8 cellular contexts compared by ENCODE assay signal in genomic region chr19:29260477-29261317, GRCh38. TPM values are rescaled to one million over a fixed set of nuclear protein-coding genes. Genes with fewer than 3 reads are reported as not detected.
DNase-seq lines count a peak whose midpoint lies in the region; ATAC-seq and TF ChIP-seq lines count a peak whose summit lies in the region.

No MANE protein-coding gene starts in this region.

- H3K4me3 Mint-ChIP-seq in mesothelial cell of epicardium, result no peak overlapping the region

- CTCF ChIA-PET in A673 (lab: Charles Lee), result no interaction called here

- H3K36me3 Mint-ChIP-seq in mesothelial cell of epicardium, result no peaks in the 10 kb centered on the region

- intact Hi-C loops in A673 (cut with micrococcal nuclease; ENCODE audit: unreplicated experiment), result no loop called here

- BruUV-seq in A673 (replicated peaks; lab: Mats Ljungman, UMichigan), result no TSS peak

- no peak for ATAC-seq in HG02623 (IDR thresholded peaks at IDR 0.05; ENCODE audit: unreplicated experiment)

- POLR2A ChIA-PET in A673 (lab: Charles Lee; ENCODE audit: low non-redundant PET), result no interaction called here

- H3K4me3 ChIP-seq in A673 (ENCODE audit: low read depth, low read length, poor library complexity, severe bottlenecking) (no peak overlapping the region), adipocyte (ENCODE audit: low read length) (no peak overlapping the region)

- H3K4me1 Mint-ChIP-seq in mesothelial cell of epicardium, result no peaks in the 10 kb centered on the region

- H3K9me3 ChIP-seq in A673 (ENCODE audit: low read depth, low read length, poor library complexity, severe bottlenecking) (no peaks in the 10 kb centered on the region), adipocyte (ENCODE audit: control insufficient read depth, low read length) (no peaks in the 10 kb centered on the region)

- no peaks in the 10 kb centered on the region for H3K27me3 ChIP-seq in A673 (replicated peaks; ENCODE audit: insufficient read depth, low read depth, low read length, poor library complexity)
- peaks cover 24% of the 10 kb centered on the region for H3K27me3 ChIP-seq in adipocyte (replicated peaks; ENCODE audit: control insufficient read depth, insufficient read depth, low read length)

- DNase-seq in A673 (ENCODE audit: low spot score), result peak; percentile 67
- DNase-seq in GF-D8 (lab: John Stamatoyannopoulos, UW), result peak; percentile 9
- peak; percentile 4 for DNase-seq in NCI-H2029 treated with DMSO at 0.1 percent for 48 hours (lab: John Stamatoyannopoulos, UW)
- peak; percentile 4 for DNase-seq in adipocyte (ENCODE audit: low read depth)
- DNase-seq in mesothelial cell of epicardium (ENCODE audit: low spot score in 2 of 2, unreplicated experiment in 2 of 2), result no peak
- DNase-seq in hippocampal formation (lab: John Stamatoyannopoulos, UW), result no peak
- DNase-seq in AG20443 (ENCODE audit: low spot score), result no peak

- no peak overlapping the region for H3K27ac Mint-ChIP-seq in mesothelial cell of epicardium

- H3K4me1 ChIP-seq in A673 (ENCODE audit: insufficient read depth, low read length, poor library complexity, severe bottlenecking) (no peaks in the 10 kb centered on the region), adipocyte (ENCODE audit: control insufficient read depth, insufficient read depth, low read length) (peaks cover 8% of the 10 kb centered on the region)

- H3K36me3 ChIP-seq in A673 (ENCODE audit: insufficient read depth, low read length, poor library complexity, severe bottlenecking), result no peaks in the 10 kb centered on the region
- no peaks in the 10 kb centered on the region for H3K36me3 ChIP-seq in adipocyte (ENCODE audit: control insufficient read depth, insufficient read depth, low read length, severe bottlenecking)

- peak overlapping the region; percentile 61 for H3K9ac ChIP-seq in adipocyte (ENCODE audit: low read length)

- no peaks in the 10 kb centered on the region for H3K9me3 Mint-ChIP-seq in mesothelial cell of epicardium

- H3K27me3 Mint-ChIP-seq in mesothelial cell of epicardium (ENCODE audit: low read depth), result peaks cover 21% of the 10 kb centered on the region

- H3K27ac ChIP-seq in A673 (ENCODE audit: low read depth, low read length, poor library complexity, severe bottlenecking), result no peak overlapping the region

- TF ChIP-seq CTCF in A673 (conservative IDR thresholded peaks at IDR 0.05; ENCODE audit: low read depth, low read length) (peak; percentile 60), mesothelial cell of epicardium (IDR thresholded peaks at IDR 0.05; ENCODE audit: unreplicated experiment) (peak; percentile 53)

RNA-seq across cellular contexts. Expression of gene UQCRFS1, which starts 47.7 kb away (rescaled TPM):
- total RNA-seq in A673 (2021) (47.3 and 48.8 TPM in 2 replicates), mesothelial cell of epicardium (24.9 to 26.1 TPM (median 25.5 TPM) in 3 replicates)

Comparison
In these comparisons a context has a peak if more than half of its experiments do, and no peak if none do; other contexts are left out.
1. DNase-seq: peak in A673 (single experiment), GF-D8 (single experiment), NCI-H2029 treated with DMSO at 0.1 percent for 48 hours (single experiment) and adipocyte (single experiment); none in mesothelial cell of epicardium (0 of 2), hippocampal formation (0 of 2) and AG20443 (single experiment).